13 cellular contexts compared by ENCODE assay signal in genomic region chr13:76677047-76677446, GRCh38.
DNase-seq lines count a peak whose midpoint lies in the region; TF ChIP-seq lines count a peak whose summit lies in the region.
"Had no signal": no experiment of that assay in that cellular context is flagged by ENCODE, and none has a peak within 500 bp of the region (broad histone marks: within the 10 kb centered on the region; RNA-seq: fewer than 3 reads in every experiment).

No MANE protein-coding gene starts in this region.

- no peak for TF ChIP-seq CTCF in AG10803 (conservative IDR thresholded peaks at IDR 0.05; ENCODE audit: low read length)
- no peak for TF ChIP-seq CTCF in fibroblast of pulmonary artery (IDR thresholded peaks at IDR 0.05; ENCODE audit: low read length, missing control alignments)
- TF ChIP-seq CTCF in osteoblast (IDR thresholded peaks at IDR 0.05; ENCODE audit: extremely low read depth, low read depth, low read length): no peak
- no peak for TF ChIP-seq CTCF in MM.1S (IDR thresholded peaks at IDR 0.05; ENCODE audit: low read length)
- no peak for TF ChIP-seq CTCF in thyroid gland (IDR thresholded peaks at IDR 0.05)

- H3F3A ChIP-seq in MM.1S (ENCODE audit: insufficient read depth, low read length): no peaks in the 10 kb centered on the region

- H3K9ac ChIP-seq in MM.1S (ENCODE audit: low read length): no peak overlapping the region

- intact Hi-C loops in thyroid gland (cut with DNase I): no loop called here

- no peaks in the 10 kb centered on the region for H3K9me2 ChIP-seq in MM.1S (replicated peaks; ENCODE audit: insufficient read depth, low read length)

- H3K79me2 ChIP-seq in osteoblast (ENCODE audit: insufficient read depth, low read length): no peaks in the 10 kb centered on the region
- no peaks in the 10 kb centered on the region for H3K79me2 ChIP-seq in MM.1S (ENCODE audit: low read length)

- peak overlapping the region; percentile 10 for H3K4me2 ChIP-seq in osteoblast (ENCODE audit: insufficient read depth, low read length)
- no peak overlapping the region for H3K4me2 ChIP-seq in MM.1S (ENCODE audit: low read depth, low read length)

- no peak overlapping the region for H3K4me3 ChIP-seq in AG10803 (ENCODE audit: low read length)
- H3K4me3 ChIP-seq in SJCRH30: no peak overlapping the region
- H3K4me3 ChIP-seq in fibroblast of pulmonary artery (replicated peaks; ENCODE audit: low read depth, low read length): no peak overlapping the region
- no peak overlapping the region for H3K4me3 ChIP-seq in osteoblast (ENCODE audit: insufficient read depth, low read length)
- H3K4me3 ChIP-seq in MM.1S (ENCODE audit: low read length): no peak overlapping the region
- no peak overlapping the region for H3K4me3 ChIP-seq in thyroid gland (replicated peaks in 1 of 3)

- H3K9me3 ChIP-seq in SJCRH30 (replicated peaks) (no peaks in the 10 kb centered on the region), osteoblast (ENCODE audit: low read depth, low read length) (no peaks in the 10 kb centered on the region), MM.1S (replicated peaks; ENCODE audit: insufficient read depth, low read length) (no peaks in the 10 kb centered on the region), thyroid gland (no peaks in the 10 kb centered on the region)

- WGBS in thyroid gland, 2 donors: 73% methylated on average over 3 of the region's 3 CpGs

- DNase-seq in AG10803 (ENCODE audit: low read depth) (peak; percentile 58), SJCRH30 (peak; percentile 25 to 57), fibroblast of pulmonary artery (ENCODE audit: low read depth) (peak; percentile 82), osteoblast (ENCODE audit: insufficient read length, low spot score, missing footprints) (no peak), MM.1S (no peak), iPS-NIHi11 (ENCODE audit: low spot score) (no peak), thyroid gland (no peak), SKM-1 treated with dmso at 0.1 percent for 144 hours (lab: John Stamatoyannopoulos, UW; ENCODE audit: unreplicated experiment) (no peak)
- DNase-seq: activated gamma-delta T cell treated with Interleukin-2 at 50 U/mL for 16 hours; foreskin keratinocyte; stimulated activated CD4-positive, alpha-beta T cell treated with anti-CD3 and anti-CD28 coated beads, Interleukin-15, amount 100 ng/mL, for 24 hours; T-helper 17 cell had no signal

- no peaks in the 10 kb centered on the region for H3K27me3 ChIP-seq in SJCRH30
- no peaks in the 10 kb centered on the region for H3K27me3 ChIP-seq in osteoblast (ENCODE audit: insufficient read depth, low read length)
- no peaks in the 10 kb centered on the region for H3K27me3 ChIP-seq in MM.1S (replicated peaks; ENCODE audit: insufficient read depth, low read length)
- no peaks in the 10 kb centered on the region for H3K27me3 ChIP-seq in thyroid gland
- H3K27me3 ChIP-seq: foreskin keratinocyte had no signal

- H2AFZ ChIP-seq in osteoblast (ENCODE audit: low read length): peak overlapping the region; percentile 52
- H2AFZ ChIP-seq in MM.1S (ENCODE audit: low read length): no peak overlapping the region

- H4K20me1 ChIP-seq in osteoblast (ENCODE audit: insufficient read depth, low read length) (no peaks in the 10 kb centered on the region), MM.1S (ENCODE audit: insufficient read depth, low read length) (no peaks in the 10 kb centered on the region)

- H3K36me3 ChIP-seq in SJCRH30 (no peaks in the 10 kb centered on the region), osteoblast (ENCODE audit: insufficient read depth, low read length) (no peaks in the 10 kb centered on the region), MM.1S (replicated peaks; ENCODE audit: insufficient read depth, low read length) (no peaks in the 10 kb centered on the region), thyroid gland (no peaks in the 10 kb centered on the region)

- no peak overlapping the region for H3K27ac ChIP-seq in SJCRH30
- H3K27ac ChIP-seq in osteoblast (ENCODE audit: low read depth, low read length): no peak overlapping the region
- H3K27ac ChIP-seq in MM.1S (ENCODE audit: low read length): no peak overlapping the region
- H3K27ac ChIP-seq in thyroid gland: no peak overlapping the region
- H3K27ac ChIP-seq: foreskin keratinocyte, HL-60 had no signal

- no peak for TF ChIP-seq POLR2A in thyroid gland (IDR thresholded peaks at IDR 0.05)

- H3K4me1 ChIP-seq in SJCRH30: no peaks in the 10 kb centered on the region
- no peaks in the 10 kb centered on the region for H3K4me1 ChIP-seq in osteoblast (ENCODE audit: insufficient read depth, low read length)
- H3K4me1 ChIP-seq in MM.1S (ENCODE audit: low read length): no peaks in the 10 kb centered on the region
- H3K4me1 ChIP-seq in thyroid gland: no peaks in the 10 kb centered on the region

Comparison
In these comparisons a context has a peak if more than half of its experiments do, and no peak if none do; other contexts are left out.
1. DNase-seq: peak in AG10803 (single experiment), SJCRH30 (2 of 2) and fibroblast of pulmonary artery (single experiment); none in osteoblast (single experiment), MM.1S (single experiment), iPS-NIHi11 (single experiment), thyroid gland (0 of 2) and SKM-1 treated with dmso at 0.1 percent for 144 hours (single experiment).